Comparison of ENCODE assay signal across 9 cellular contexts in the genomic region with DNA sequence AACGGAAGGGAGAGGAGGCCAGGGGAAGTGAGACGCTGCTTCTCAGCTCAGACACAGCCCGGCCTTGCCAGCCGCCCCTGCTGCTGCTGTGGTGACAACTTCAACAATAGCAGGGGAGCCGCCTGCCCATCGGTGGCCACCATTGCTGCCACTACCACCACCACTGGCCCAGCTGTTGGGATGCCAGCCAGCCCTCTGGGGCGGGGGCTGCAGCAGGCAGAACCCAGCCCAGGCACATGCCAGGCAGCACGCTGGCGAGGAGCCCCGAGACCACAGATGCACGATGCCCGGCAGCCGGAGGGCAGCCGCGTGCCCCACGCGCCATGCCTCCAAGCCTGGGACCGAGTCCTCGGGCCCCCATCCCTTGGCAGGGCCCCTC. TPM values are rescaled to one million over a fixed set of nuclear protein-coding genes. Genes with fewer than 3 reads are reported as not detected.
DNase-seq lines count a peak whose midpoint lies in the region; ATAC-seq and TF ChIP-seq lines count a peak whose summit lies in the region.
"Had no signal": no experiment of that assay in that cellular context is flagged by ENCODE, and none has a peak within 500 bp of the region (broad histone marks: within the 10 kb centered on the region; RNA-seq: fewer than 3 reads in every experiment).

No MANE protein-coding gene starts in this region.

- ATAC-seq in HG03432 (IDR thresholded peaks at IDR 0.05; ENCODE audit: unreplicated experiment): no peak

- DNase-seq in sigmoid colon: no peak
- DNase-seq in 8988T: no peak
- no peak for DNase-seq in effector CD4-positive, alpha-beta T cell
- no peak for DNase-seq in ureter (ENCODE audit: low spot score)

- H3K27ac ChIP-seq in sigmoid colon: peak overlapping the region in 3 of 4 donors; percentile 19 to 60 (median 42)
- H3K27ac ChIP-seq: VCaP had no signal

- H3K27me3 Mint-ChIP-seq in brain: peaks cover 3% of the 10 kb centered on the region

- no peak for TF ChIP-seq POLR2A in sigmoid colon (IDR thresholded peaks at IDR 0.05)

- peaks cover 63% of the 10 kb centered on the region for H3K4me1 Mint-ChIP-seq in brain

- H3K9me3 Mint-ChIP-seq in brain: no peaks in the 10 kb centered on the region

- no peaks in the 10 kb centered on the region for H3K36me3 Mint-ChIP-seq in brain

- H3K9me3 ChIP-seq in ES-I3 (ENCODE audit: control insufficient read depth, insufficient read depth, low read length) (no peaks in the 10 kb centered on the region), iPS-18c (ENCODE audit: control insufficient read depth, insufficient read depth, low read length) (no peaks in the 10 kb centered on the region), sigmoid colon (no peaks in the 10 kb centered on the region)

- TF ChIP-seq EP300 in sigmoid colon (IDR thresholded peaks at IDR 0.05): no peak

- intact Hi-C loops in sigmoid colon (cut with DNase I): no loop called here

- H3K27me3 ChIP-seq in sigmoid colon: no peaks in the 10 kb centered on the region

- peak overlapping the region; percentile 87 to 97 (median 89) for H3K4me3 Mint-ChIP-seq in brain

- peak overlapping the region; percentile 41; the same call in 1 of the 2 replicates for H3K9ac ChIP-seq in ES-I3 (ENCODE audit: low read depth, low read length)

- no peaks in the 10 kb centered on the region for H3K36me3 ChIP-seq in ES-I3 (ENCODE audit: insufficient read depth, low read length)
- peaks cover 0 to 8% (median 0%) of the 10 kb centered on the region in 4 donors for H3K36me3 ChIP-seq in sigmoid colon

- WGBS in sigmoid colon, 2 donors: 13 to 30% methylated on average over 19 of the region's 19 CpGs

- H3K4me1 ChIP-seq in ES-I3 (ENCODE audit: insufficient read depth, low read length) (peaks cover 20% of the 10 kb centered on the region), sigmoid colon (peaks cover 0 to 21% (median 19%) of the 10 kb centered on the region in 4 donors)

- H3K4me3 ChIP-seq in iPS-18c (ENCODE audit: insufficient read depth, low read depth, low read length): peak overlapping the region; percentile 43
- H3K4me3 ChIP-seq in sigmoid colon: peak overlapping the region; percentile 16 to 45 (median 38)

- no peak for TF ChIP-seq CTCF in brain (conservative IDR thresholded peaks at IDR 0.05)
- no peak for TF ChIP-seq CTCF in sigmoid colon (IDR thresholded peaks at IDR 0.05)

- peak overlapping the region; percentile 83 to 97 (median 92) for H3K27ac Mint-ChIP-seq in brain

RNA-seq across cellular contexts. Expression of a gene that starts 7.3 kb away (rescaled TPM):
- polyA plus RNA-seq in brain (ENCODE audit: insufficient read depth, low read depth, low replicate concordance) (25.2 TPM), sigmoid colon (100 to 1,000 TPM; 102 to 147 (median 103) TPM)
- total RNA-seq in sigmoid colon (10 to 100 TPM in 2 of 4 donors, 1 to 10 TPM in 2; 3.9 to 21.8 (median 10.1) TPM), ureter (12.5 TPM)

RNA-seq across cellular contexts. Expression of a gene that starts 16.6 kb away (rescaled TPM):
- polyA plus RNA-seq in brain (ENCODE audit: insufficient read depth, low read depth, low replicate concordance) (108 TPM), sigmoid colon (10 to 100 TPM; 52.3 to 77.7 (median 60.1) TPM)
- total RNA-seq in sigmoid colon (100 to 1,000 TPM in 2 of 4 donors, 10 to 100 TPM in 2; 60.7 to 141 (median 101) TPM), ureter (57.3 TPM)

RNA-seq across cellular contexts. Expression of a gene that starts 31.8 kb away (rescaled TPM):
- polyA plus RNA-seq in brain (ENCODE audit: insufficient read depth, low read depth, low replicate concordance): 69.5 TPM
- total RNA-seq in sigmoid colon: 10 to 100 TPM; 61.4 to 74.5 (median 71.3) TPM
- 100 to 1,000 TPM in 2 of 3 donors, 10 to 100 TPM in 1; 91.6 to 154 (median 123) TPM for polyA plus RNA-seq in sigmoid colon
- total RNA-seq in ureter: 66.6 TPM

RNA-seq across cellular contexts. Expression of a gene that starts 31.8 kb away (rescaled TPM):
- 66.3 TPM for polyA plus RNA-seq in brain (ENCODE audit: insufficient read depth, low read depth, low replicate concordance)
- 10 to 100 TPM; 17.1 to 22.5 (median 20.1) TPM for total RNA-seq in sigmoid colon
- polyA plus RNA-seq in sigmoid colon: 10 to 100 TPM; 34.8 to 46.2 (median 45.2) TPM
- total RNA-seq in ureter: 53.2 TPM

RNA-seq across cellular contexts. Expression of a gene that starts 57.3 kb away (rescaled TPM):
- polyA plus RNA-seq in brain (ENCODE audit: insufficient read depth, low read depth, low replicate concordance) (2.5 TPM), sigmoid colon (1 to 10 TPM; 1.6 to 4.0 (median 2.4) TPM)
- total RNA-seq in sigmoid colon (10 to 100 TPM; 17.8 to 46.8 (median 21.0) TPM), ureter (4.6 TPM)
